ENCODE assay signal across 1 cellular context in genomic region chr1:219185486-219186117, GRCh38.
TF ChIP-seq lines count a peak whose summit lies in the region.

No MANE protein-coding gene starts in this region.

TF ChIP-seq in GM12878, 131 proteins besides CTCF, POLR2A, EP300 and RAD21:
- TF ChIP-seq SKIL (IDR thresholded peaks at IDR 0.05; ENCODE audit: low read depth, poor library complexity, severe bottlenecking) (no peak), MEF2B (IDR thresholded peaks at IDR 0.05; ENCODE audit: partially characterized antibody, poor library complexity, severe bottlenecking) (peak; percentile 57)
